ENCODE assay signal across 8 cellular contexts in the genomic region with DNA sequence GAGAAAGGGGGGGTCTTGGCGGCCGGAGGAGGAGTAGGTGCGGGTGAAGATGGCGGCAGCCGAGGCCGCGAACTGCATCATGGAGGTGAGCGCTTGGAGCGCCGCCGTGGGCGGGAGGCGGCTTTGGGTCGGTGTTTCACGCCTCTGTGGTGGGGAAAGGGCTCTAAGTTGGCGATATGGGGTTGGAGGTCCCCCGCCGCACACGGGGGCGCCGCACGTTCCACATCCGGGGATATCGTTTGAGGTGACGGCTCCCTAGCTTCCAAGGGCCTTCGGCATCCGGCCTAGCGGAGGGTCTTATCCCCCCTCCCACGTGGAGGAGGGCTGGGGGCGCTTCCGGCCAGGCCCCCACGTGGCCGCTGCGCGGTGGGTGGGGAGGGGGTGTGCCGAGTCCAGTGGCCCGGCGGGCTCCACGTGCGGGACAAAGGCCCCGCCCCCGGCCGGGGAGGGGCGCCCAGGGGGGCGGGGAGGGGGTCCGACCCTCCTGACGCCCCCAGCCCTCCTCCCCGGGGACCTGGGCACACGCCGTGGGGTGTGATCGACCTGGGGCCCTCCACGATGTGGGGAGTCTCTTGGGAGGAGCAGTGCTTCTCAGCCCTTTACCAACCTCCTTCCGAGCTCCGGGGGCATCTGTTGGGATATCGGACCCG. TPM values are rescaled to one million over a fixed set of nuclear protein-coding genes. Genes with fewer than 3 reads are reported as not detected.
A peak's percentile ranks its signal among the peaks of the same experiment; 100 is the strongest.
DNase-seq lines count a peak whose midpoint lies in the region; ATAC-seq, FAIRE-seq and TF ChIP-seq lines count a peak whose summit lies in the region.

A gene (plus strand): TSS at position 40 of the 650 bp plus-strand sequence. CDS start 10 bp downstream, at position 50.

- no peak within 1 kb of the TSS for H2BK15ac ChIP-seq in H9 (ENCODE audit: low read depth, low read length)

- POLR2A ChIA-PET in HepG2 (lab: Yijun Ruan, JAX): interaction anchor here (0.6 to 3.8 kb wide), 22 partner anchors 10 to 684 kb away, joined by 3 to 77 read pairs (median 4); a partner anchor contains a TSS

- H4K8ac ChIP-seq in H9 (replicated peaks; ENCODE audit: insufficient read length, low read depth, low read length): no peak within 1 kb of the TSS

- H3K9me3 ChIP-seq in H9 (ENCODE audit: control insufficient read depth, low read depth, low read length): no peaks in the 10 kb centered on the region
- no peaks in the 10 kb centered on the region for H3K9me3 ChIP-seq in colonic mucosa
- no peaks in the 10 kb centered on the region for H3K9me3 ChIP-seq in HepG2 (ENCODE audit: low read length)

- TF ChIP-seq POLR2A in HepG2 (IDR thresholded peaks at IDR 0.05; ENCODE audit: insufficient read depth in 1 of 2, low read depth in 2 of 2, low read length in 2 of 2): peak; percentile 94 to 96

- H3K27me3 Mint-ChIP-seq in H9 (ENCODE audit: low read depth): peaks cover 2% of the 10 kb centered on the region; the same call in 1 of the 2 replicates

- TF ChIP-seq EP300 in HepG2 (IDR thresholded peaks at IDR 0.05; ENCODE audit: low read depth in 2 of 2, low read length in 2 of 2) (no peak; a peak in 1 of 4 replicates), HepG2 (CRISPR knock-in tag; IDR thresholded peaks at IDR 0.05; ENCODE audit: borderline replicate concordance) (no peak; the same call in 1 of the 2 replicates)

- H2BK120ac ChIP-seq in H9 (ENCODE audit: low read depth, low read length, poor library complexity, severe bottlenecking): peak within 1 kb of the TSS; percentile 78

- H3K27ac ChIP-seq in H9 (ENCODE audit: insufficient read length, low read depth, low read length): peak within 1 kb of the TSS; percentile 85
- H3K27ac ChIP-seq in colonic mucosa: peak within 1 kb of the TSS; percentile 88
- peak within 1 kb of the TSS; percentile 95 for H3K27ac ChIP-seq in HepG2 (ENCODE audit: extremely low read length, insufficient read depth, low read length)

- H3K4me3 ChIP-seq in colonic mucosa (peak within 1 kb of the TSS; percentile 66), HepG2 (replicated peaks in 1 of 3; ENCODE audit: insufficient read depth in 1 of 3, low read depth in 2 of 3, low read length in 3 of 3) (peak within 1 kb of the TSS; percentile 92 to 99 (median 99))

- no peak within 1 kb of the TSS for H3K56ac ChIP-seq in H9 (ENCODE audit: insufficient read length, low read depth, low read length)

- peaks cover 25 to 33% (median 28%) of the 10 kb centered on the region in 3 experiments; a peak in 6 of 7 replicates for H3K36me3 Mint-ChIP-seq in H9 (ENCODE audit: insufficient read depth in 1 of 3, low read depth in 3 of 3)

- peak within 1 kb of the TSS; percentile 13; the same call in 1 of the 2 replicates for H3K4ac ChIP-seq in H9 (ENCODE audit: low read depth, low read length)

- no CpG with 5 or more reads among the region's 56 CpGs for WGBS in H9 (ENCODE audit: extremely low coverage, insufficient read length, low lambda C conversion rate)
- WGBS in HepG2 (ENCODE audit: low lambda C conversion rate): 7% methylated on average over 12 of the region's 56 CpGs

- TF ChIP-seq CTCF in H9 (conservative IDR thresholded peaks at IDR 0.05) (no peak), colonic mucosa (IDR thresholded peaks at IDR 0.05) (no peak), HepG2 (CRISPR knock-in tag; IDR thresholded peaks at IDR 0.05) (no peak; the same call in 1 of the 2 replicates)

- H4K91ac ChIP-seq in H9 (ENCODE audit: insufficient read length, low read depth, low read length): no peak within 1 kb of the TSS

- no peak within 1 kb of the TSS for H2BK12ac ChIP-seq in H9 (ENCODE audit: insufficient read length, low read depth, low read length)

- H2BK20ac ChIP-seq in H9 (ENCODE audit: low read depth, low read length, poor library complexity, severe bottlenecking): no peak within 1 kb of the TSS

- peaks cover 2% of the 10 kb centered on the region for H3K79me1 ChIP-seq in H9 (ENCODE audit: insufficient read depth, low read depth, low read length, poor library complexity, severe bottlenecking)

- intact Hi-C loops in colonic mucosa (cut with DNase I): no loop called here
- intact Hi-C loops in HepG2 (cut with micrococcal nuclease; ENCODE audit: unreplicated experiment): loop anchor here (2.0 to 5.0 kb wide), 2 partner anchors 35 to 97 kb away; a partner anchor contains a TSS

- H3K4me1 ChIP-seq in H9 (ENCODE audit: insufficient read depth, low read length) (peaks cover 6% of the 10 kb centered on the region), colonic mucosa (peaks cover 12% of the 10 kb centered on the region), HepG2 (ENCODE audit: insufficient read depth, low read length) (peaks cover 39% of the 10 kb centered on the region)

- peaks cover 4% of the 10 kb centered on the region for H3K23me2 ChIP-seq in H9 (ENCODE audit: insufficient read length, low read depth, low read length, poor library complexity, severe bottlenecking)

- H3T11ph ChIP-seq in H9 (ENCODE audit: low read length): peak within 1 kb of the TSS; percentile 90

- H4K5ac ChIP-seq in H9 (ENCODE audit: insufficient read length, low read depth, low read length): peak within 1 kb of the TSS; percentile 60

- H3K4me2 ChIP-seq in H9 (ENCODE audit: insufficient read depth, insufficient read length, low read length): peak within 1 kb of the TSS; percentile 63
- H3K4me2 ChIP-seq in HepG2 (ENCODE audit: low read depth, low read length): peak within 1 kb of the TSS; percentile 86

- no peak for FAIRE-seq in HepG2 (lab: Jason Lieb, UNC)

- peak within 1 kb of the TSS; percentile 93 for H3K14ac ChIP-seq in H9 (ENCODE audit: insufficient read depth, low read length)

- H3K18ac ChIP-seq in H9 (ENCODE audit: insufficient read length, low read depth, low read length): peak within 1 kb of the TSS; percentile 97

- CTCF ChIA-PET in HepG2 (lab: Yijun Ruan, JAX; ENCODE audit: low intra/inter-chr PET ratio, low total read pairs): interaction anchor here (1.7 kb wide), 1 partner anchor 107 kb away, joined by 5 read pairs; no protein-coding TSS in a partner anchor

- H3K27ac Mint-ChIP-seq in H9: peak within 1 kb of the TSS; percentile 100

- H3K4me3 Mint-ChIP-seq in H9: peak within 1 kb of the TSS; percentile 97 to 98

- H3K79me2 ChIP-seq in H9 (ENCODE audit: insufficient read depth, low read length): peaks cover 22% of the 10 kb centered on the region; the same call in 1 of the 2 replicates
- H3K79me2 ChIP-seq in HepG2 (ENCODE audit: insufficient read depth, low read length): peaks cover 41% of the 10 kb centered on the region

- TSS peak; percentile 57 for BruUV-seq in HepG2 (replicated peaks; lab: Mats Ljungman, UMichigan)

- no peak within 1 kb of the TSS for H2AK5ac ChIP-seq in H9 (ENCODE audit: insufficient read length, low read length)

- H4K20me1 ChIP-seq in H9 (ENCODE audit: control insufficient read depth, insufficient read depth, insufficient read length) (no peaks in the 10 kb centered on the region), HepG2 (ENCODE audit: insufficient read depth, low read length) (peaks cover 37% of the 10 kb centered on the region)

- peaks cover 20 to 35% of the 10 kb centered on the region in 2 experiments for H3K4me1 Mint-ChIP-seq in H9

- H3K27me3 ChIP-seq in H9 (ENCODE audit: insufficient read depth, low read length) (no peaks in the 10 kb centered on the region), colonic mucosa (no peaks in the 10 kb centered on the region), HepG2 (ENCODE audit: control insufficient read depth in 1 of 2, insufficient read depth in 2 of 2, low read length in 2 of 2) (no peaks in the 10 kb centered on the region)

- ATAC-seq in HepG2: peak; percentile 19
- ATAC-seq in HG02678 (IDR thresholded peaks at IDR 0.05; ENCODE audit: unreplicated experiment): no peak

- in situ Hi-C loops in HepG2 (cut with HindIII; ENCODE audit: extremely low pct_ligation_motif_present, low pct_unique_long_range_greater_than_20kb): loop anchor here (10.0 kb wide), 1 partner anchor 83 kb away; a partner anchor contains a TSS

- no peaks in the 10 kb centered on the region; a peak in 2 of 5 replicates for H3K9me3 Mint-ChIP-seq in H9

- peak within 1 kb of the TSS; percentile 85 for H2BK5ac ChIP-seq in H9 (ENCODE audit: insufficient read length, low read length)

- H3K23ac ChIP-seq in H9 (ENCODE audit: insufficient read length, low read depth, low read length): no peak within 1 kb of the TSS

- TF ChIP-seq RAD21 in HepG2 (CRISPR knock-in tag; IDR thresholded peaks at IDR 0.05): no peak; the same call in 1 of the 2 replicates

- H2AFZ ChIP-seq in H9 (ENCODE audit: low read length) (no peak within 1 kb of the TSS), HepG2 (ENCODE audit: low read length) (peak within 1 kb of the TSS; percentile 97)

- H3K36me3 ChIP-seq in colonic mucosa: no peaks in the 10 kb centered on the region
- peaks cover 3 to 17% of the 10 kb centered on the region in 2 experiments for H3K36me3 ChIP-seq in HepG2 (replicated peaks in 1 of 2; ENCODE audit: control insufficient read depth in 1 of 2, insufficient read depth in 2 of 2, low read length in 2 of 2)

- DNase-seq in CD1c-positive myeloid dendritic cell (ENCODE audit: extremely low spot score) (peak; percentile 39), H9 (peak; percentile 69), T-helper 2 cell (peak in 4 of 5 experiments; percentile 40 to 59 (median 52)), colonic mucosa (no peak), HepG2 (ENCODE audit: low spot score) (peak; percentile 35), NCI-H2029 (lab: John Stamatoyannopoulos, UW) (no peak)
- DNase-seq in stimulated activated CD8-positive, alpha-beta memory T cell treated with anti-CD3 and anti-CD28 coated beads, Interleukin-15, amount 100 ng/mL, for 24 hours (ENCODE audit: low read depth): peak; percentile 37

- H3K9ac ChIP-seq in H9 (ENCODE audit: extremely low read depth, insufficient read length, low read length) (peak within 1 kb of the TSS; percentile 95), colonic mucosa (ENCODE audit: low read depth in 2 of 2, low read length in 2 of 2) (peak within 1 kb of the TSS; percentile 82 to 97), HepG2 (ENCODE audit: insufficient read depth, low read depth, low read length) (peak within 1 kb of the TSS; percentile 95)

RNA-seq across cellular contexts. Expression of the gene that starts here (rescaled TPM):
- total RNA-seq in H9 (2021) (504 and 505 TPM in 2 replicates), colonic mucosa (100 to 1,000 TPM in 1 of 2 donors, 10 to 100 TPM in 1; 81.3 to 177 TPM), HepG2 (2016; rRNA removed; fragmentation: Illumina TruSeq; extraction: Trizol) (324 and 372 TPM in 2 replicates)
- total RNA-seq in HepG2 (2016; cell fraction: cytosol; rRNA removed; fragmentation: Illumina TruSeq; extraction: Trizol; ENCODE audit: low read depth): 103 and 108 TPM in 2 replicates
- total RNA-seq in HepG2 (2016; cell fraction: insoluble cytoplasmic fraction; rRNA removed; fragmentation: Illumina TruSeq; extraction: Trizol): 334 and 405 TPM in 2 replicates
- total RNA-seq in HepG2 (2016; cell fraction: membrane; rRNA removed; fragmentation: Illumina TruSeq; extraction: Trizol): 115 and 120 TPM in 2 replicates
- total RNA-seq in HepG2 (2016; cell fraction: nucleus; rRNA removed; fragmentation: Illumina TruSeq; extraction: Trizol): 123 and 139 TPM in 2 replicates
- polyA plus RNA-seq in HepG2 (2011; rRNA removed): 374 and 400 TPM in 2 replicates
- polyA plus RNA-seq in HepG2 (2011; cell fraction: cytosol; rRNA removed): 396 and 593 TPM in 2 replicates
- 354 and 430 TPM in 2 replicates for polyA plus RNA-seq in HepG2 (2011; cell fraction: nucleus; rRNA removed)
- 181 and 214 TPM in 2 replicates for polyA plus RNA-seq in HepG2 (2012)
- 80.1 and 82.6 TPM in 2 replicates for polyA plus RNA-seq in HepG2 (2016; cell fraction: cytosol; fragmentation: Illumina TruSeq; extraction: Trizol; ENCODE audit: low read depth)
- 379 and 381 TPM in 2 replicates for polyA plus RNA-seq in HepG2 (2016; cell fraction: insoluble cytoplasmic fraction; fragmentation: Illumina TruSeq; extraction: Trizol; ENCODE audit: low read depth)
- 86.8 and 91.7 TPM in 2 replicates for polyA plus RNA-seq in HepG2 (2016; cell fraction: membrane; fragmentation: Illumina TruSeq; extraction: Trizol; ENCODE audit: low read depth)
- polyA plus RNA-seq in HepG2 (2016; cell fraction: nucleus; fragmentation: Illumina TruSeq; extraction: Trizol; ENCODE audit: insufficient read depth, low read depth): 224 and 236 TPM in 2 replicates
- 504 and 617 TPM in 2 replicates for polyA minus RNA-seq in HepG2 (2011; rRNA and poly(A)+ RNA removed; ENCODE audit: low replicate concordance)
- polyA minus RNA-seq in HepG2 (2011; cell fraction: cytosol; rRNA and poly(A)+ RNA removed): 158 and 170 TPM in 2 replicates
- polyA minus RNA-seq in HepG2 (2011; cell fraction: nucleus; rRNA and poly(A)+ RNA removed): 133 and 141 TPM in 2 replicates

Comparison
In these comparisons a context has a peak if more than half of its experiments do, and no peak if none do; other contexts are left out.
1. DNase-seq: peak in CD1c-positive myeloid dendritic cell (single experiment), H9 (single experiment), T-helper 2 cell (4 of 5), HepG2 (single experiment) and stimulated activated CD8-positive, alpha-beta memory T cell treated with anti-CD3 and anti-CD28 coated beads, Interleukin-15, amount 100 ng/mL, for 24 hours (single experiment); none in colonic mucosa (single experiment) and NCI-H2029 (single experiment).
2. Peak in every context shown above with its lines, with median percentiles within 50 percentile points of each other: H3K27ac ChIP-seq and H3K9ac ChIP-seq.